In genomic region chr3:194142156-194142910, GRCh38 we compare ENCODE assay signal across 8 cellular contexts. TPM values are rescaled to one million over a fixed set of nuclear protein-coding genes. Genes with fewer than 3 reads are reported as not detected.
DNase-seq lines count a peak whose midpoint lies in the region; ATAC-seq and TF ChIP-seq lines count a peak whose summit lies in the region.

No MANE protein-coding gene starts in this region.

- no peaks in the 10 kb centered on the region for H3K9me3 ChIP-seq in right cardiac atrium (ENCODE audit: control insufficient read depth, low read length)
- no peaks in the 10 kb centered on the region for H3K9me3 ChIP-seq in spleen

- H3K27me3 ChIP-seq in right cardiac atrium (ENCODE audit: control insufficient read depth, insufficient read depth) (no peaks in the 10 kb centered on the region), spleen (replicated peaks in 1 of 7) (peaks cover 0 to 52% (median 3%) of the 10 kb centered on the region in 7 donors)

- TF ChIP-seq POLR2A in spleen (IDR thresholded peaks at IDR 0.05) = no peak

- intact Hi-C loops in activated CD8-positive, alpha-beta T cell treated with anti-CD3 and anti-CD28 coated beads for 36 hours (cut with micrococcal nuclease) = no loop called here
- intact Hi-C loops in right cardiac atrium (cut with DNase I) = loop anchor here in 2 of 4 donors (5.0 kb wide), 3 partner anchors 125 to 175 kb away; no protein-coding TSS in a partner anchor
- intact Hi-C loops in spleen (cut with DNase I; ENCODE audit: low total_unique reads) = no loop called here

- peak overlapping the region; percentile 98 for H3K27ac ChIP-seq in right cardiac atrium (ENCODE audit: low read length)
- peak overlapping the region; percentile 55 to 89 (median 82) for H3K27ac ChIP-seq in spleen

- peaks cover 35% of the 10 kb centered on the region for H3K27me3 Mint-ChIP-seq in activated CD8-positive, alpha-beta T cell treated with anti-CD3 and anti-CD28 coated beads for 36 hours

- POLR2A ChIA-PET in activated CD8-positive, alpha-beta T cell treated with anti-CD3 and anti-CD28 coated beads for 36 hours (lab: Charles Lee) = no interaction called here

- CTCF ChIA-PET in activated CD8-positive, alpha-beta T cell treated with anti-CD3 and anti-CD28 coated beads for 36 hours (lab: Charles Lee) = interaction anchor here (1.4 kb wide), 1 partner anchor 14 kb away, joined by 3 read pairs; no protein-coding TSS in a partner anchor

- no peak for TF ChIP-seq CTCF in activated CD8-positive, alpha-beta T cell treated with anti-CD3 and anti-CD28 coated beads for 36 hours (IDR thresholded peaks at IDR 0.05)
- TF ChIP-seq CTCF in spleen (IDR thresholded peaks at IDR 0.05 in 8 of 11, conservative IDR thresholded peaks at IDR 0.05 in 3 of 11) = no peak

- peaks cover 11% of the 10 kb centered on the region for H3K4me1 ChIP-seq in right cardiac atrium (ENCODE audit: control insufficient read depth, insufficient read depth, low read length)
- peaks cover 33 to 59% (median 50%) of the 10 kb centered on the region in 6 donors for H3K4me1 ChIP-seq in spleen

- H3K36me3 Mint-ChIP-seq in activated CD8-positive, alpha-beta T cell treated with anti-CD3 and anti-CD28 coated beads for 36 hours (ENCODE audit: low read depth) = no peaks in the 10 kb centered on the region

- H3K27ac Mint-ChIP-seq in activated CD8-positive, alpha-beta T cell treated with anti-CD3 and anti-CD28 coated beads for 36 hours = peak overlapping the region; percentile 51

- no peak for ATAC-seq in activated CD8-positive, alpha-beta T cell treated with anti-CD3 and anti-CD28 coated beads for 36 hours
- peak; percentile 22 to 56 for ATAC-seq in right cardiac atrium
- no peak for ATAC-seq in HG03196 (IDR thresholded peaks at IDR 0.05; ENCODE audit: unreplicated experiment)

- H3K36me3 ChIP-seq in spleen = peaks cover 0 to 12% (median 0%) of the 10 kb centered on the region in 6 donors

- no peaks in the 10 kb centered on the region for H3K9me3 Mint-ChIP-seq in activated CD8-positive, alpha-beta T cell treated with anti-CD3 and anti-CD28 coated beads for 36 hours

- peaks cover 15% of the 10 kb centered on the region for H3K4me1 Mint-ChIP-seq in activated CD8-positive, alpha-beta T cell treated with anti-CD3 and anti-CD28 coated beads for 36 hours (ENCODE audit: low read depth)

- WGBS in right cardiac atrium = 34% methylated on average over 14 of the region's 14 CpGs
- WGBS in spleen, 5 donors = 54 to 64% (median 59%) methylated on average over 14 of the region's 14 CpGs

- H3K4me3 ChIP-seq in right cardiac atrium (ENCODE audit: low read length) (no peak overlapping the region), spleen (peak overlapping the region in 2 of 8 donors; percentile 23 to 64)

- peak overlapping the region; percentile 36 for H3K4me3 Mint-ChIP-seq in activated CD8-positive, alpha-beta T cell treated with anti-CD3 and anti-CD28 coated beads for 36 hours

- DNase-seq in NCI-H2029 treated with DMSO at 0.1 percent for 48 hours (lab: John Stamatoyannopoulos, UW) = peak; percentile 78
- no peak for DNase-seq in NCI-H2029 (lab: John Stamatoyannopoulos, UW)
- no peak for DNase-seq in activated CD8-positive, alpha-beta T cell treated with anti-CD3 and anti-CD28 coated beads for 36 hours
- DNase-seq in right cardiac atrium = peak; percentile 69 to 89 (median 79)
- no peak for DNase-seq in spleen
- no peak for DNase-seq in AG08395 (ENCODE audit: low spot score)
- DNase-seq in T-helper 9 cell = no peak

RNA-seq across cellular contexts. Expression of gene HES1, which starts 6.4 kb away (rescaled TPM):
- not detected for total RNA-seq in activated CD8-positive, alpha-beta T cell treated with anti-CD3 and anti-CD28 coated beads for 36 hours
- total RNA-seq in right cardiac atrium = 10 to 100 TPM; 22.8 to 59.5 (median 27.8) TPM
- polyA plus RNA-seq in right cardiac atrium = 31.1 TPM
- total RNA-seq in spleen = 10 to 100 TPM; 38.2 to 59.6 (median 40.3) TPM
- polyA plus RNA-seq in spleen = 10 to 100 TPM; 17.7 to 19.7 (median 19.6) TPM

Comparison
In these comparisons a context has a peak if more than half of its experiments do, and no peak if none do; other contexts are left out.
1. DNase-seq: peak in NCI-H2029 treated with DMSO at 0.1 percent for 48 hours (single experiment) and right cardiac atrium (3 of 3); none in NCI-H2029 (single experiment), activated CD8-positive, alpha-beta T cell treated with anti-CD3 and anti-CD28 coated beads for 36 hours (single experiment), spleen (single experiment), AG08395 (single experiment) and T-helper 9 cell (single experiment).
2. ATAC-seq: peak in right cardiac atrium (2 of 2); none in activated CD8-positive, alpha-beta T cell treated with anti-CD3 and anti-CD28 coated beads for 36 hours (single experiment) and HG03196 (single experiment).
3. RNA of gene HES1, which starts 6.4 kb away (total RNA-seq): 38.2 to 59.6 TPM in spleen and 22.8 to 59.5 TPM in right cardiac atrium; not detected in activated CD8-positive, alpha-beta T cell treated with anti-CD3 and anti-CD28 coated beads for 36 hours; every median in the first group is over 10 times any median in the second.